Comparison of ENCODE assay signal across 1 cellular context in genomic region chr6:116764961-116765841, GRCh38.
TF ChIP-seq lines count a peak whose summit lies in the region.

TSS of gene FAM162B (minus strand) at chr6:116765719. CDS start at chr6:116765576, 143 bp downstream.

TF ChIP-seq in A549, 52 proteins besides CTCF, POLR2A, EP300 and RAD21 (continued from another document):
- TF ChIP-seq REST (IDR thresholded peaks at IDR 0.05) (no peak), NR3C1 (IDR thresholded peaks at IDR 0.05) (no peak)
TF ChIP-seq in A549: peak in this region for 0.
